Comparison of ENCODE assay signal across 1 cellular context in the genomic region with DNA sequence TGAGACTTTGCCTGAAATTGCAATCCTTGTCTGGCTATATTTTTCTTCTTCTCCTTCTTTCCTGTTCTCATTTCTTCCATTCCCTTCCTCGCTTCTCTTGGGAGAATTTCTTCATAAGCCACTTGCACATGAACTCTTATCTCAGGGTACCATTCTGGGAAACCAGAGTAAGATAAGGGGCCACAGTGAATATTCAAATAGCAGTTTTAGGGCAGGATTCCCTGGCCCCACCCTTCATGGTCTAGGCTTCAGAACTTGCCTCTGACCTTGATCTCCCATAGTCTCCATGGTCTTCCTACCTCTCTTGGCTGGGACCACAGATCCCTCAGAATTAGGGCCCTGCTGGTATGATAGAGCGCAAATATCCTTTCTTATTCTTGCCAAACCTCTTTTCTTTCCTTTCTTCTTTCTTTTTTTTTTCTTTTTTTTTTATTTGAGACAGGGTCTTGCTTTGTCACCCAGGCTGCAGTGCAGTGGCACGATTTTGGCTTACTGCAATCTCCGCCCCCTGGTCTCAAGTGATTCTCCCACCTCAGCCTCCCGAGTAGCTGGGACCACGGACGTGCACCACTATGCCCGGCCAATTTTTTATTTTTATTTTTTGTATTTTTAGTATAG.
TF ChIP-seq lines count a peak whose summit lies in the region.

No MANE protein-coding gene starts in this region.

TF ChIP-seq in K562, 482 proteins besides CTCF, POLR2A, EP300 and RAD21 (continued from another document and continues in another):
- TF ChIP-seq MGA (IDR thresholded peaks at IDR 0.05) (peak; percentile 52; the same call in 1 of the 2 replicates), HCFC1 (IDR thresholded peaks at IDR 0.05; ENCODE audit: low read depth, low read length) (no peak), ATF4 (CRISPR knock-in tag; IDR thresholded peaks at IDR 0.05) (no peak), HOXB6 (CRISPR knock-in tag; IDR thresholded peaks at IDR 0.05; ENCODE audit: borderline replicate concordance) (no peak), TBL1XR1 (IDR thresholded peaks at IDR 0.05; ENCODE audit: low read length in 2 of 2) (peak; percentile 40 to 94; a peak in 2 of 4 replicates), PTTG1 (tag; IDR thresholded peaks at IDR 0.05; ENCODE audit: low read depth) (no peak), HSF4 (CRISPR knock-in tag; IDR thresholded peaks at IDR 0.05; ENCODE audit: borderline replicate concordance) (no peak), ELF2 (CRISPR knock-in tag; IDR thresholded peaks at IDR 0.05) (no peak), PCBP1 (IDR thresholded peaks at IDR 0.05; ENCODE audit: low read depth, low read length, poor library complexity, severe bottlenecking) (no peak), REST (CRISPR knock-in tag; IDR thresholded peaks at IDR 0.05; ENCODE audit: low read depth) (no peak), ZKSCAN8 (CRISPR knock-in tag; IDR thresholded peaks at IDR 0.05) (no peak), FOXM1 (IDR thresholded peaks at IDR 0.05; ENCODE audit: low read depth) (peak; percentile 90; the same call in 1 of the 2 replicates), FOXM1 (CRISPR knock-in tag; IDR thresholded peaks at IDR 0.05; ENCODE audit: low read depth) (no peak), KLF1 (tag; IDR thresholded peaks at IDR 0.05) (no peak), ZBED1 (IDR thresholded peaks at IDR 0.05) (no peak), U2AF2 (optimal IDR thresholded peaks at IDR 0.05; ENCODE audit: low read depth, low read length) (no peak), RFX1 (IDR thresholded peaks at IDR 0.05) (no peak), PML (IDR thresholded peaks at IDR 0.05; ENCODE audit: low read length) (peak; percentile 90), OTX1 (CRISPR knock-in tag; IDR thresholded peaks at IDR 0.05) (no peak), ETS1 (conservative IDR thresholded peaks at IDR 0.05; ENCODE audit: control insufficient read depth, low read depth, low read length) (no peak), COPS2 (conservative IDR thresholded peaks at IDR 0.05) (no peak), ZNF507 (tag; conservative IDR thresholded peaks at IDR 0.05) (no peak), ZFX (CRISPR knock-in tag; IDR thresholded peaks at IDR 0.05) (no peak), NUFIP1 (IDR thresholded peaks at IDR 0.05; ENCODE audit: partially characterized antibody) (no peak), ZNF384 (IDR thresholded peaks at IDR 0.05; ENCODE audit: low read depth, low read length) (peak; percentile 48; the same call in 1 of the 2 replicates), ZNF589 (CRISPR knock-in tag; IDR thresholded peaks at IDR 0.05; ENCODE audit: low read depth) (0 out of 2 replicates have a peak, but pooled peaks have one; percentile 5), FOXK1 (CRISPR knock-in tag; IDR thresholded peaks at IDR 0.05; ENCODE audit: borderline replicate concordance) (no peak), ADNP (tag; IDR thresholded peaks at IDR 0.05) (peak; percentile 62; the same call in 1 of the 2 replicates), BRD9 (IDR thresholded peaks at IDR 0.05; ENCODE audit: low read depth, partially characterized antibody) (no peak), MCM2 (IDR thresholded peaks at IDR 0.05; ENCODE audit: low read depth) (no peak), ZNF551 (CRISPR knock-in tag; IDR thresholded peaks at IDR 0.05) (no peak)
- TF ChIP-seq, protein P1, sequence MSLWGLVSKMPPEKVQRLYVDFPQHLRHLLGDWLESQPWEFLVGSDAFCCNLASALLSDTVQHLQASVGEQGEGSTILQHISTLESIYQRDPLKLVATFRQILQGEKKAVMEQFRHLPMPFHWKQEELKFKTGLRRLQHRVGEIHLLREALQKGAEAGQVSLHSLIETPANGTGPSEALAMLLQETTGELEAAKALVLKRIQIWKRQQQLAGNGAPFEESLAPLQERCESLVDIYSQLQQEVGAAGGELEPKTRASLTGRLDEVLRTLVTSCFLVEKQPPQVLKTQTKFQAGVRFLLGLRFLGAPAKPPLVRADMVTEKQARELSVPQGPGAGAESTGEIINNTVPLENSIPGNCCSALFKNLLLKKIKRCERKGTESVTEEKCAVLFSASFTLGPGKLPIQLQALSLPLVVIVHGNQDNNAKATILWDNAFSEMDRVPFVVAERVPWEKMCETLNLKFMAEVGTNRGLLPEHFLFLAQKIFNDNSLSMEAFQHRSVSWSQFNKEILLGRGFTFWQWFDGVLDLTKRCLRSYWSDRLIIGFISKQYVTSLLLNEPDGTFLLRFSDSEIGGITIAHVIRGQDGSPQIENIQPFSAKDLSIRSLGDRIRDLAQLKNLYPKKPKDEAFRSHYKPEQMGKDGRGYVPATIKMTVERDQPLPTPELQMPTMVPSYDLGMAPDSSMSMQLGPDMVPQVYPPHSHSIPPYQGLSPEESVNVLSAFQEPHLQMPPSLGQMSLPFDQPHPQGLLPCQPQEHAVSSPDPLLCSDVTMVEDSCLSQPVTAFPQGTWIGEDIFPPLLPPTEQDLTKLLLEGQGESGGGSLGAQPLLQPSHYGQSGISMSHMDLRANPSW (CRISPR knock-in tag; IDR thresholded peaks at IDR 0.05): no peak
- TF ChIP-seq, protein P2, sequence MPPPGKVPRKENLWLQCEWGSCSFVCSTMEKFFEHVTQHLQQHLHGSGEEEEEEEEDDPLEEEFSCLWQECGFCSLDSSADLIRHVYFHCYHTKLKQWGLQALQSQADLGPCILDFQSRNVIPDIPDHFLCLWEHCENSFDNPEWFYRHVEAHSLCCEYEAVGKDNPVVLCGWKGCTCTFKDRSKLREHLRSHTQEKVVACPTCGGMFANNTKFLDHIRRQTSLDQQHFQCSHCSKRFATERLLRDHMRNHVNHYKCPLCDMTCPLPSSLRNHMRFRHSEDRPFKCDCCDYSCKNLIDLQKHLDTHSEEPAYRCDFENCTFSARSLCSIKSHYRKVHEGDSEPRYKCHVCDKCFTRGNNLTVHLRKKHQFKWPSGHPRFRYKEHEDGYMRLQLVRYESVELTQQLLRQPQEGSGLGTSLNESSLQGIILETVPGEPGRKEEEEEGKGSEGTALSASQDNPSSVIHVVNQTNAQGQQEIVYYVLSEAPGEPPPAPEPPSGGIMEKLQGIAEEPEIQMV (tag; conservative IDR thresholded peaks at IDR 0.05; ENCODE audit: low read depth): no peak
- TF ChIP-seq, protein P3, sequence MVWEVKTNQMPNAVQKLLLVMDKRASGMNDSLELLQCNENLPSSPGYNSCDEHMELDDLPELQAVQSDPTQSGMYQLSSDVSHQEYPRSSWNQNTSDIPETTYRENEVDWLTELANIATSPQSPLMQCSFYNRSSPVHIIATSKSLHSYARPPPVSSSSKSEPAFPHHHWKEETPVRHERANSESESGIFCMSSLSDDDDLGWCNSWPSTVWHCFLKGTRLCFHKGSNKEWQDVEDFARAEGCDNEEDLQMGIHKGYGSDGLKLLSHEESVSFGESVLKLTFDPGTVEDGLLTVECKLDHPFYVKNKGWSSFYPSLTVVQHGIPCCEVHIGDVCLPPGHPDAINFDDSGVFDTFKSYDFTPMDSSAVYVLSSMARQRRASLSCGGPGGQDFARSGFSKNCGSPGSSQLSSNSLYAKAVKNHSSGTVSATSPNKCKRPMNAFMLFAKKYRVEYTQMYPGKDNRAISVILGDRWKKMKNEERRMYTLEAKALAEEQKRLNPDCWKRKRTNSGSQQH (CRISPR knock-in tag; IDR thresholded peaks at IDR 0.05): 0 out of 2 replicates have a peak, but pooled peaks have one; percentile 34
